In the genomic region with DNA sequence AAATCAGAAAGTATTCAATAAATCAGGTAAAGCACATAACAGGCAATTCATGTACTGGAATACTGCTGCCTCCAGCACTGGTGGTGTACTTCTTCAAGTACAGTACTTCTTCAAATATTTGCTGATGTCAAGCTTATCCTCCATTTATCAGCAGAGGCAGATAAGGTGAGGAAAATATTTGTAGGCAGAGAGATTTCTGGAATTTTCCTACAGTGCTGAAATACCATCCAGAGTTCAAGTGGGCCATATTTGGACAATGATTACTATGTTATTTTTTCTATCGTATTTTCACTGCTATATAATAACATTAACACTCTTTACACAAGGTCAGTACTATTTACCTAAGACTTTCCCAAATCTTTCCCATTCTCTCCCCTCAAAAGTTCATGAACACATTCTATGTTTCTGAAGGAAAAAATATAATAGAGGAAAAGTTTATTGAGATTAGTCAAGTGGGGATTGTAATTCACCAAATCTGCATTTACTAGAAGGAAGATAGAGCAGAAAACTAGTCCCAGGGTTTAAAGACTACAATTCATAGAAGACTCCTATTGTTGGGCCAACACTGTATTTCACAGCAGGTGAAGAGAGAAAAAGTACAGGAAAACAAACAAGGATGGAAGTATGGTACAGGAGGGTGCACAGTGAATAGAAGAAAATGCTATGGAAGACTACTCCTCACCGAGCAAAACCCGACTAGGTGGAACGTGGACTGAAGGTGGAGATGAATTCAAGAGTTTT, we compare ENCODE assay signal across 1 cellular context.
TF ChIP-seq lines count a peak whose summit lies in the region.

No MANE protein-coding gene starts in this region.

TF ChIP-seq in HCT116, 20 proteins besides CTCF, POLR2A, EP300 and RAD21:
- no peak for TF ChIP-seq EZH2phosphoT487 (IDR thresholded peaks at IDR 0.05; ENCODE audit: borderline replicate concordance)
- TF ChIP-seq EGR1 (IDR thresholded peaks at IDR 0.05; ENCODE audit: low read depth): no peak
- TF ChIP-seq SRF (IDR thresholded peaks at IDR 0.05; ENCODE audit: low read depth): no peak
- TF ChIP-seq, protein P1, sequence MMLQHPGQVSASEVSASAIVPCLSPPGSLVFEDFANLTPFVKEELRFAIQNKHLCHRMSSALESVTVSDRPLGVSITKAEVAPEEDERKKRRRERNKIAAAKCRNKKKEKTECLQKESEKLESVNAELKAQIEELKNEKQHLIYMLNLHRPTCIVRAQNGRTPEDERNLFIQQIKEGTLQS (IDR thresholded peaks at IDR 0.05): no peak
- TF ChIP-seq, protein P2, sequence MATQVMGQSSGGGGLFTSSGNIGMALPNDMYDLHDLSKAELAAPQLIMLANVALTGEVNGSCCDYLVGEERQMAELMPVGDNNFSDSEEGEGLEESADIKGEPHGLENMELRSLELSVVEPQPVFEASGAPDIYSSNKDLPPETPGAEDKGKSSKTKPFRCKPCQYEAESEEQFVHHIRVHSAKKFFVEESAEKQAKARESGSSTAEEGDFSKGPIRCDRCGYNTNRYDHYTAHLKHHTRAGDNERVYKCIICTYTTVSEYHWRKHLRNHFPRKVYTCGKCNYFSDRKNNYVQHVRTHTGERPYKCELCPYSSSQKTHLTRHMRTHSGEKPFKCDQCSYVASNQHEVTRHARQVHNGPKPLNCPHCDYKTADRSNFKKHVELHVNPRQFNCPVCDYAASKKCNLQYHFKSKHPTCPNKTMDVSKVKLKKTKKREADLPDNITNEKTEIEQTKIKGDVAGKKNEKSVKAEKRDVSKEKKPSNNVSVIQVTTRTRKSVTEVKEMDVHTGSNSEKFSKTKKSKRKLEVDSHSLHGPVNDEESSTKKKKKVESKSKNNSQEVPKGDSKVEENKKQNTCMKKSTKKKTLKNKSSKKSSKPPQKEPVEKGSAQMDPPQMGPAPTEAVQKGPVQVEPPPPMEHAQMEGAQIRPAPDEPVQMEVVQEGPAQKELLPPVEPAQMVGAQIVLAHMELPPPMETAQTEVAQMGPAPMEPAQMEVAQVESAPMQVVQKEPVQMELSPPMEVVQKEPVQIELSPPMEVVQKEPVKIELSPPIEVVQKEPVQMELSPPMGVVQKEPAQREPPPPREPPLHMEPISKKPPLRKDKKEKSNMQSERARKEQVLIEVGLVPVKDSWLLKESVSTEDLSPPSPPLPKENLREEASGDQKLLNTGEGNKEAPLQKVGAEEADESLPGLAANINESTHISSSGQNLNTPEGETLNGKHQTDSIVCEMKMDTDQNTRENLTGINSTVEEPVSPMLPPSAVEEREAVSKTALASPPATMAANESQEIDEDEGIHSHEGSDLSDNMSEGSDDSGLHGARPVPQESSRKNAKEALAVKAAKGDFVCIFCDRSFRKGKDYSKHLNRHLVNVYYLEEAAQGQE (IDR thresholded peaks at IDR 0.05; ENCODE audit: low read depth): no peak
- no peak for TF ChIP-seq YY1 (IDR thresholded peaks at IDR 0.05; ENCODE audit: extremely low read depth, insufficient replicate concordance, low read depth, low read length)
